ENCODE assay signal across 1 cellular context in the genomic region with DNA sequence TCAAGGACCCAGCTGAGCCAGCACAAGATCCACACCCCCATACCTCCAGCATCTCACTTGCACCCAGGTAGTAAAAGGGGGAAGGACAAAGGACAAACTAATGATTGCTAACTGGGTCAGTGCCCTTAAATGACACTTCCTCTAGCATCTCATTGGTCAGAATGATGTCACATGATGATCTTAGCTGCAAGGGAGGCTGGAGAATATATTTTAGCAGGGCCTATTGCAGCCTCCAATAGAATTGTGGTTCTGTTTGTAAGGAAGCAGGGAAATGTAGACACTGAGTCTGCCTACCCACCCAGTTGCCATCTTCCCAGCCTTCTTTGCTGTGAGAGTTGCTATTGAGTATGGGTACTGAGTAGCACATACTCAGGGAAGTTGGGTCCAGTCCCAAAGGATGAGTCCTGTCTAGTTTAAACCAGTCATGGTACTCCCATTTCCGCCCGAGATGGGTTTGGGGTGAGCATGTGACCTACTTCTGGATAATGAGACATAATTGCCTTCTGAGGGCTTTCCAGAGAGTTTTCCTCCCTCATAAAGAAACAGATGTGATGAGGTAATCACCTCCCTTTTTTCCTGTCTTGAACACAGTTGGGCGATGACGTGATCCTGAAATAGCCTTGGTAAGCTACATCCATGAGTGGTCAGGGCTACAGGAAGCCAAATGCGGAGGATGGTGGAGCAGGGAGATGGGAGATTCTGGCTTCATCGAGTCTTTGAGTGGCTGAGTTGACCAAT.
TF ChIP-seq lines count a peak whose summit lies in the region.

No MANE protein-coding gene starts in this region.

TF ChIP-seq in HEK293, 187 proteins besides CTCF, POLR2A, EP300 and RAD21 (continued from another document and continues in another):
- TF ChIP-seq, protein P1, sequence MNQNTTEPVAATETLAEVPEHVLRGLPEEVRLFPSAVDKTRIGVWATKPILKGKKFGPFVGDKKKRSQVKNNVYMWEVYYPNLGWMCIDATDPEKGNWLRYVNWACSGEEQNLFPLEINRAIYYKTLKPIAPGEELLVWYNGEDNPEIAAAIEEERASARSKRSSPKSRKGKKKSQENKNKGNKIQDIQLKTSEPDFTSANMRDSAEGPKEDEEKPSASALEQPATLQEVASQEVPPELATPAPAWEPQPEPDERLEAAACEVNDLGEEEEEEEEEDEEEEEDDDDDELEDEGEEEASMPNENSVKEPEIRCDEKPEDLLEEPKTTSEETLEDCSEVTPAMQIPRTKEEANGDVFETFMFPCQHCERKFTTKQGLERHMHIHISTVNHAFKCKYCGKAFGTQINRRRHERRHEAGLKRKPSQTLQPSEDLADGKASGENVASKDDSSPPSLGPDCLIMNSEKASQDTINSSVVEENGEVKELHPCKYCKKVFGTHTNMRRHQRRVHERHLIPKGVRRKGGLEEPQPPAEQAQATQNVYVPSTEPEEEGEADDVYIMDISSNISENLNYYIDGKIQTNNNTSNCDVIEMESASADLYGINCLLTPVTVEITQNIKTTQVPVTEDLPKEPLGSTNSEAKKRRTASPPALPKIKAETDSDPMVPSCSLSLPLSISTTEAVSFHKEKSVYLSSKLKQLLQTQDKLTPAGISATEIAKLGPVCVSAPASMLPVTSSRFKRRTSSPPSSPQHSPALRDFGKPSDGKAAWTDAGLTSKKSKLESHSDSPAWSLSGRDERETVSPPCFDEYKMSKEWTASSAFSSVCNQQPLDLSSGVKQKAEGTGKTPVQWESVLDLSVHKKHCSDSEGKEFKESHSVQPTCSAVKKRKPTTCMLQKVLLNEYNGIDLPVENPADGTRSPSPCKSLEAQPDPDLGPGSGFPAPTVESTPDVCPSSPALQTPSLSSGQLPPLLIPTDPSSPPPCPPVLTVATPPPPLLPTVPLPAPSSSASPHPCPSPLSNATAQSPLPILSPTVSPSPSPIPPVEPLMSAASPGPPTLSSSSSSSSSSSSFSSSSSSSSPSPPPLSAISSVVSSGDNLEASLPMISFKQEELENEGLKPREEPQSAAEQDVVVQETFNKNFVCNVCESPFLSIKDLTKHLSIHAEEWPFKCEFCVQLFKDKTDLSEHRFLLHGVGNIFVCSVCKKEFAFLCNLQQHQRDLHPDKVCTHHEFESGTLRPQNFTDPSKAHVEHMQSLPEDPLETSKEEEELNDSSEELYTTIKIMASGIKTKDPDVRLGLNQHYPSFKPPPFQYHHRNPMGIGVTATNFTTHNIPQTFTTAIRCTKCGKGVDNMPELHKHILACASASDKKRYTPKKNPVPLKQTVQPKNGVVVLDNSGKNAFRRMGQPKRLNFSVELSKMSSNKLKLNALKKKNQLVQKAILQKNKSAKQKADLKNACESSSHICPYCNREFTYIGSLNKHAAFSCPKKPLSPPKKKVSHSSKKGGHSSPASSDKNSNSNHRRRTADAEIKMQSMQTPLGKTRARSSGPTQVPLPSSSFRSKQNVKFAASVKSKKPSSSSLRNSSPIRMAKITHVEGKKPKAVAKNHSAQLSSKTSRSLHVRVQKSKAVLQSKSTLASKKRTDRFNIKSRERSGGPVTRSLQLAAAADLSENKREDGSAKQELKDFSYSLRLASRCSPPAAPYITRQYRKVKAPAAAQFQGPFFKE (tag by site-specific recombination; IDR thresholded peaks at IDR 0.05; ENCODE audit: borderline replicate concordance), result no peak
- TF ChIP-seq BCL11A (tag by site-specific recombination; IDR thresholded peaks at IDR 0.05; ENCODE audit: low read depth), result 0 out of 2 replicates have a peak, but pooled peaks have one; percentile 14
- TF ChIP-seq ZNF394 (tag by site-specific recombination; IDR thresholded peaks at IDR 0.05; ENCODE audit: borderline replicate concordance), result peak; percentile 40; the same call in 1 of the 2 replicates
- TF ChIP-seq, protein P2, sequence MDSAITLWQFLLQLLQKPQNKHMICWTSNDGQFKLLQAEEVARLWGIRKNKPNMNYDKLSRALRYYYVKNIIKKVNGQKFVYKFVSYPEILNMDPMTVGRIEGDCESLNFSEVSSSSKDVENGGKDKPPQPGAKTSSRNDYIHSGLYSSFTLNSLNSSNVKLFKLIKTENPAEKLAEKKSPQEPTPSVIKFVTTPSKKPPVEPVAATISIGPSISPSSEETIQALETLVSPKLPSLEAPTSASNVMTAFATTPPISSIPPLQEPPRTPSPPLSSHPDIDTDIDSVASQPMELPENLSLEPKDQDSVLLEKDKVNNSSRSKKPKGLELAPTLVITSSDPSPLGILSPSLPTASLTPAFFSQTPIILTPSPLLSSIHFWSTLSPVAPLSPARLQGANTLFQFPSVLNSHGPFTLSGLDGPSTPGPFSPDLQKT (IDR thresholded peaks at IDR 0.05; ENCODE audit: borderline replicate concordance, low read depth, low read length), result no peak
- no peak for TF ChIP-seq ZFP37 (tag by site-specific recombination; IDR thresholded peaks at IDR 0.05)
- no peak for TF ChIP-seq ZNF654 (tag by site-specific recombination; IDR thresholded peaks at IDR 0.05; ENCODE audit: low read depth)
- TF ChIP-seq, protein P3, sequence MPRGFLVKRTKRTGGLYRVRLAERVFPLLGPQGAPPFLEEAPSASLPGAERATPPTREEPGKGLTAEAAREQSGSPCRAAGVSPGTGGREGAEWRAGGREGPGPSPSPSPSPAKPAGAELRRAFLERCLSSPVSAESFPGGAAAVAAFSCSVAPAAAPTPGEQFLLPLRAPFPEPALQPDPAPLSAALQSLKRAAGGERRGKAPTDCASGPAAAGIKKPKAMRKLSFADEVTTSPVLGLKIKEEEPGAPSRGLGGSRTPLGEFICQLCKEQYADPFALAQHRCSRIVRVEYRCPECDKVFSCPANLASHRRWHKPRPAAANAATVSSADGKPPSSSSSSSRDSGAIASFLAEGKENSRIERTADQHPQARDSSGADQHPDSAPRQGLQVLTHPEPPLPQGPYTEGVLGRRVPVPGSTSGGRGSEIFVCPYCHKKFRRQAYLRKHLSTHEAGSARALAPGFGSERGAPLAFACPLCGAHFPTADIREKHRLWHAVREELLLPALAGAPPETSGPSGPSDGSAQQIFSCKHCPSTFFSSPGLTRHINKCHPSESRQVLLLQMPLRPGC (tag by site-specific recombination; IDR thresholded peaks at IDR 0.05), result no peak
- TF ChIP-seq ZNF202 (tag by site-specific recombination; IDR thresholded peaks at IDR 0.05; ENCODE audit: borderline replicate concordance), result no peak
- TF ChIP-seq ZNF830 (tag by site-specific recombination; IDR thresholded peaks at IDR 0.05; ENCODE audit: low read depth), result no peak
- TF ChIP-seq, protein P4, sequence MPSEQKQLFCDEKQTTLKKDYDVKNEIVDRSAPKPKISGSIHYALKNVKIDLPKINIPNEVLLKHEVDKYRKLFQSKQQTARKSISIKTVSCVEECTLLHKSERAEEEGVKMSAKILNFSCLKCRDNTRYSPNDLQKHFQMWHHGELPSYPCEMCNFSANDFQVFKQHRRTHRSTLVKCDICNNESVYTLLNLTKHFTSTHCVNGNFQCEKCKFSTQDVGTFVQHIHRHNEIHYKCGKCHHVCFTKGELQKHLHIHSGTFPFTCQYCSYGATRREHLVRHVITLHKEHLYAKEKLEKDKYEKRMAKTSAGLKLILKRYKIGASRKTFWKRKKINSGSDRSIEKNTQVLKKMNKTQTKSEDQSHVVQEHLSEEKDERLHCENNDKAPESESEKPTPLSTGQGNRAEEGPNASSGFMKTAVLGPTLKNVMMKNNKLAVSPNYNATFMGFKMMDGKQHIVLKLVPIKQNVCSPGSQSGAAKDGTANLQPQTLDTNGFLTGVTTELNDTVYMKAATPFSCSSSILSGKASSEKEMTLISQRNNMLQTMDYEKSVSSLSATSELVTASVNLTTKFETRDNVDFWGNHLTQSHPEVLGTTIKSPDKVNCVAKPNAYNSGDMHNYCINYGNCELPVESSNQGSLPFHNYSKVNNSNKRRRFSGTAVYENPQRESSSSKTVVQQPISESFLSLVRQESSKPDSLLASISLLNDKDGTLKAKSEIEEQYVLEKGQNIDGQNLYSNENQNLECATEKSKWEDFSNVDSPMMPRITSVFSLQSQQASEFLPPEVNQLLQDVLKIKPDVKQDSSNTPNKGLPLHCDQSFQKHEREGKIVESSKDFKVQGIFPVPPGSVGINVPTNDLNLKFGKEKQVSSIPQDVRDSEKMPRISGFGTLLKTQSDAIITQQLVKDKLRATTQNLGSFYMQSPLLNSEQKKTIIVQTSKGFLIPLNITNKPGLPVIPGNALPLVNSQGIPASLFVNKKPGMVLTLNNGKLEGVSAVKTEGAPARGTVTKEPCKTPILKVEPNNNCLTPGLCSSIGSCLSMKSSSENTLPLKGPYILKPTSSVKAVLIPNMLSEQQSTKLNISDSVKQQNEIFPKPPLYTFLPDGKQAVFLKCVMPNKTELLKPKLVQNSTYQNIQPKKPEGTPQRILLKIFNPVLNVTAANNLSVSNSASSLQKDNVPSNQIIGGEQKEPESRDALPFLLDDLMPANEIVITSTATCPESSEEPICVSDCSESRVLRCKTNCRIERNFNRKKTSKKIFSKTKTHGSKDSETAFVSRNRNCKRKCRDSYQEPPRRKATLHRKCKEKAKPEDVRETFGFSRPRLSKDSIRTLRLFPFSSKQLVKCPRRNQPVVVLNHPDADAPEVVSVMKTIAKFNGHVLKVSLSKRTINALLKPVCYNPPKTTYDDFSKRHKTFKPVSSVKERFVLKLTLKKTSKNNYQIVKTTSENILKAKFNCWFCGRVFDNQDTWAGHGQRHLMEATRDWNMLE (tag by site-specific recombination; conservative IDR thresholded peaks at IDR 0.05; ENCODE audit: low read depth), result peak; percentile 64
- TF ChIP-seq, protein P5, sequence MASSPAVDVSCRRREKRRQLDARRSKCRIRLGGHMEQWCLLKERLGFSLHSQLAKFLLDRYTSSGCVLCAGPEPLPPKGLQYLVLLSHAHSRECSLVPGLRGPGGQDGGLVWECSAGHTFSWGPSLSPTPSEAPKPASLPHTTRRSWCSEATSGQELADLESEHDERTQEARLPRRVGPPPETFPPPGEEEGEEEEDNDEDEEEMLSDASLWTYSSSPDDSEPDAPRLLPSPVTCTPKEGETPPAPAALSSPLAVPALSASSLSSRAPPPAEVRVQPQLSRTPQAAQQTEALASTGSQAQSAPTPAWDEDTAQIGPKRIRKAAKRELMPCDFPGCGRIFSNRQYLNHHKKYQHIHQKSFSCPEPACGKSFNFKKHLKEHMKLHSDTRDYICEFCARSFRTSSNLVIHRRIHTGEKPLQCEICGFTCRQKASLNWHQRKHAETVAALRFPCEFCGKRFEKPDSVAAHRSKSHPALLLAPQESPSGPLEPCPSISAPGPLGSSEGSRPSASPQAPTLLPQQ (tag by site-specific recombination; IDR thresholded peaks at IDR 0.05), result peak; percentile 17; the same call in 1 of the 2 replicates
- TF ChIP-seq ZXDB (tag by site-specific recombination; IDR thresholded peaks at IDR 0.05), result no peak
- peak; percentile 95 for TF ChIP-seq ZNF629 (tag by site-specific recombination; IDR thresholded peaks at IDR 0.05)
- no peak for TF ChIP-seq ZNF175 (tag by site-specific recombination; IDR thresholded peaks at IDR 0.05)
- TF ChIP-seq ZNF768 (tag by site-specific recombination; IDR thresholded peaks at IDR 0.05), result no peak
- no peak for TF ChIP-seq ZNF121 (tag by site-specific recombination; IDR thresholded peaks at IDR 0.05)
- no peak for TF ChIP-seq ZNF621 (tag by site-specific recombination; IDR thresholded peaks at IDR 0.05)
- TF ChIP-seq KLF8 (tag by site-specific recombination; IDR thresholded peaks at IDR 0.05), result peak; percentile 46; the same call in 1 of the 2 replicates
- no peak for TF ChIP-seq KLF1 (tag by site-specific recombination; IDR thresholded peaks at IDR 0.05)
- TF ChIP-seq ZNF76 (tag by site-specific recombination; IDR thresholded peaks at IDR 0.05; ENCODE audit: borderline replicate concordance, low read depth), result peak; percentile 19; the same call in 1 of the 2 replicates
- no peak for TF ChIP-seq ZNF16 (tag by site-specific recombination; IDR thresholded peaks at IDR 0.05; ENCODE audit: low read depth)
- TF ChIP-seq, protein P6, sequence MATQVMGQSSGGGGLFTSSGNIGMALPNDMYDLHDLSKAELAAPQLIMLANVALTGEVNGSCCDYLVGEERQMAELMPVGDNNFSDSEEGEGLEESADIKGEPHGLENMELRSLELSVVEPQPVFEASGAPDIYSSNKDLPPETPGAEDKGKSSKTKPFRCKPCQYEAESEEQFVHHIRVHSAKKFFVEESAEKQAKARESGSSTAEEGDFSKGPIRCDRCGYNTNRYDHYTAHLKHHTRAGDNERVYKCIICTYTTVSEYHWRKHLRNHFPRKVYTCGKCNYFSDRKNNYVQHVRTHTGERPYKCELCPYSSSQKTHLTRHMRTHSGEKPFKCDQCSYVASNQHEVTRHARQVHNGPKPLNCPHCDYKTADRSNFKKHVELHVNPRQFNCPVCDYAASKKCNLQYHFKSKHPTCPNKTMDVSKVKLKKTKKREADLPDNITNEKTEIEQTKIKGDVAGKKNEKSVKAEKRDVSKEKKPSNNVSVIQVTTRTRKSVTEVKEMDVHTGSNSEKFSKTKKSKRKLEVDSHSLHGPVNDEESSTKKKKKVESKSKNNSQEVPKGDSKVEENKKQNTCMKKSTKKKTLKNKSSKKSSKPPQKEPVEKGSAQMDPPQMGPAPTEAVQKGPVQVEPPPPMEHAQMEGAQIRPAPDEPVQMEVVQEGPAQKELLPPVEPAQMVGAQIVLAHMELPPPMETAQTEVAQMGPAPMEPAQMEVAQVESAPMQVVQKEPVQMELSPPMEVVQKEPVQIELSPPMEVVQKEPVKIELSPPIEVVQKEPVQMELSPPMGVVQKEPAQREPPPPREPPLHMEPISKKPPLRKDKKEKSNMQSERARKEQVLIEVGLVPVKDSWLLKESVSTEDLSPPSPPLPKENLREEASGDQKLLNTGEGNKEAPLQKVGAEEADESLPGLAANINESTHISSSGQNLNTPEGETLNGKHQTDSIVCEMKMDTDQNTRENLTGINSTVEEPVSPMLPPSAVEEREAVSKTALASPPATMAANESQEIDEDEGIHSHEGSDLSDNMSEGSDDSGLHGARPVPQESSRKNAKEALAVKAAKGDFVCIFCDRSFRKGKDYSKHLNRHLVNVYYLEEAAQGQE (tag by site-specific recombination; IDR thresholded peaks at IDR 0.05), result no peak
- no peak for TF ChIP-seq ZNF114 (tag by site-specific recombination; IDR thresholded peaks at IDR 0.05)
- no peak for TF ChIP-seq ZSCAN16 (tag by site-specific recombination; IDR thresholded peaks at IDR 0.05)
- peak; percentile 64; the same call in 1 of the 2 replicates for TF ChIP-seq ZEB2 (tag by site-specific recombination; IDR thresholded peaks at IDR 0.05)
- TF ChIP-seq ZNF423 (tag by site-specific recombination; IDR thresholded peaks at IDR 0.05), result no peak
- TF ChIP-seq REPIN1 (tag by site-specific recombination; IDR thresholded peaks at IDR 0.05; ENCODE audit: low read depth), result no peak
- no peak for TF ChIP-seq ZNF426 (tag by site-specific recombination; IDR thresholded peaks at IDR 0.05)
